Comparison of ENCODE assay signal across 10 cellular contexts in the genomic region with DNA sequence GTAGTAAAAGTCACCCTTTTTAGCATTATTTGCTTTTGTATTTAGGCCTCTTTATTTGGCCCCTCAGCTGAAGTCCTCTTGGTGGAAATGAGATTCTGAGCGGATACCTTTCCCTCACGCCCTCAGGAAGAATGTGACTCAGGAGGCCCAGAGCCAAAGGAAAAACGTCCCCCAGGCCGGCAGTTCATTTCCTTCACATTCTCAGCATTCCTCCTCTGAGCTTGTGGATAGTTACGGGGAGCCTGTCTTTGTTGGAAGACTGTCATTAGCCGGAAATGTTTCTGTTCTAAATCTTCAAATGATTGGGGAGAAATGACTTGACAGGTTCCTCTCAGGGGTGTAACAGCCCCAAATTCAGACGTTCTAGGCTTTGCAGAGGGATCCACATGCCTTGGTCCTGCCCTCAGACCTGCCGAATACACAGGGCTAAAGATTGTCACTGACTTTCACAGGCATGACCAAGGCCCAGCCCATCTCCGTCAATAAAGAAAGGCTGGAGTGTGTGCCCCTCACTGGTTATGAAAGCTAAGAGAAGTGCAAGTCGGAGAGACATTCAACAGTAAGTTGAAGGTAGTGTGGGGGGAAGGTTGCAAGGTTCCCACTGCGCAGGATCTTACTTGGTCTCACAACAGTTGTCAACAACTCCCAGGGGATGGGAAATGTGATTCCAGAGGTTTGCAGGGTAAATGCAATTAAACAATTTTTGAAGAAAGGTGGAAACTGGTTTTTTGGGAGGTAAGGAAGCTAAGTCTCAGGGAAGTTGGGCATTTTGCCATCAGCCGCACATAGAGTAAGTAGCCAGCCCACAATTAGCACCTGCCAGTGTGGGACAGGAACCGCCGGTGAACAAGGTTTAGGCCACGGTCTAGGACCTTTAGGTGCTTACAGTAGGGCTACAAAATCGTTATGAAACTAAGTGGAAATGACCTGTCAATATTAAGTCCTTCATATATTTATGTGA. TPM values are rescaled to one million over a fixed set of nuclear protein-coding genes. Genes with fewer than 3 reads are reported as not detected.
DNase-seq lines count a peak whose midpoint lies in the region; FAIRE-seq and TF ChIP-seq lines count a peak whose summit lies in the region.
"Had no signal": no experiment of that assay in that cellular context is flagged by ENCODE, and none has a peak within 500 bp of the region (broad histone marks: within the 10 kb centered on the region; RNA-seq: fewer than 3 reads in every experiment).

No MANE protein-coding gene starts in this region.

- H3K9ac ChIP-seq in astrocyte (ENCODE audit: low read length): peak overlapping the region; percentile 50
- H3K9ac ChIP-seq in skeletal muscle satellite cell (ENCODE audit: low read depth, low read length): peak overlapping the region; percentile 29
- H3K9ac ChIP-seq: KMS-11 had no signal

- H3K4me1 ChIP-seq in astrocyte (ENCODE audit: insufficient read depth, low read length): peaks cover 33% of the 10 kb centered on the region
- H3K4me1 ChIP-seq in hepatocyte (ENCODE audit: insufficient read depth): peaks cover 62% of the 10 kb centered on the region
- H3K4me1 ChIP-seq in skeletal muscle satellite cell (ENCODE audit: control insufficient read depth, insufficient read depth, low read length): peaks cover 43% of the 10 kb centered on the region

- H3K4me3 Mint-ChIP-seq in astrocyte (ENCODE audit: unreplicated experiment): peak overlapping the region; percentile 56

- peak overlapping the region; percentile 93 for H3K27ac Mint-ChIP-seq in astrocyte (ENCODE audit: unreplicated experiment)

- H4K20me1 ChIP-seq in astrocyte (ENCODE audit: insufficient read depth, low read length) (no peaks in the 10 kb centered on the region), hepatocyte (ENCODE audit: insufficient read depth, poor library complexity, severe bottlenecking) (no peaks in the 10 kb centered on the region)

- H3K27me3 Mint-ChIP-seq in astrocyte (ENCODE audit: low read depth, unreplicated experiment): peaks cover 2% of the 10 kb centered on the region

- peak; percentile 43 for DNase-seq in HFF-Myc (ENCODE audit: extremely low read depth, low read depth)
- peak; percentile 82 for DNase-seq in astrocyte (ENCODE audit: low read depth)
- peak; percentile 69 for DNase-seq in hepatocyte (ENCODE audit: low spot score)
- DNase-seq in GOT3 (lab: John Stamatoyannopoulos, UW): no peak
- no peak for DNase-seq in MV-4-11 (lab: John Stamatoyannopoulos, UW)
- DNase-seq in activated T-cell treated with anti-CD3 and anti-CD28 coated beads for 4 hours: no peak
- no peak for DNase-seq in GM12892 (ENCODE audit: insufficient read length)
- DNase-seq: stimulated activated CD4-positive, alpha-beta T cell treated with anti-CD3 and anti-CD28 coated beads, Interleukin-4, amount 100 ng/mL, for 4 hours had no signal

- peak overlapping the region; percentile 78 for H3K4me2 ChIP-seq in astrocyte (ENCODE audit: low read length)
- peak overlapping the region; percentile 60 for H3K4me2 ChIP-seq in hepatocyte
- peak overlapping the region; percentile 35 for H3K4me2 ChIP-seq in skeletal muscle satellite cell (ENCODE audit: low read length)
- H3K4me2 ChIP-seq: KMS-11 had no signal

- no peak for TF ChIP-seq POLR2A in GM12892 (IDR thresholded peaks at IDR 0.05; ENCODE audit: low read depth, low read length)

- peaks cover 6% of the 10 kb centered on the region for H3K36me3 Mint-ChIP-seq in astrocyte (ENCODE audit: low read depth, unreplicated experiment)

- H3K79me2 ChIP-seq in astrocyte (ENCODE audit: insufficient read depth, low read length) (no peaks in the 10 kb centered on the region), hepatocyte (no peaks in the 10 kb centered on the region)

- no peaks in the 10 kb centered on the region for H3K27me3 ChIP-seq in astrocyte (ENCODE audit: insufficient read depth, low read length)
- H3K27me3 ChIP-seq in hepatocyte: no peaks in the 10 kb centered on the region
- H3K27me3 ChIP-seq in skeletal muscle satellite cell (ENCODE audit: control insufficient read depth, insufficient read depth, low read length): no peaks in the 10 kb centered on the region

- peaks cover 51% of the 10 kb centered on the region for H3K4me1 Mint-ChIP-seq in astrocyte (ENCODE audit: low read depth, unreplicated experiment)

- H3K4me3 ChIP-seq in HFF-Myc (replicated peaks; ENCODE audit: low read depth, low read length): no peak overlapping the region
- H3K4me3 ChIP-seq in astrocyte (ENCODE audit: insufficient read depth, low read depth, low read length): peak overlapping the region; percentile 22
- no peak overlapping the region for H3K4me3 ChIP-seq in hepatocyte
- H3K4me3 ChIP-seq in skeletal muscle satellite cell (ENCODE audit: low read length): no peak overlapping the region

- TF ChIP-seq CTCF in HFF-Myc (IDR thresholded peaks at IDR 0.05; ENCODE audit: low read depth, low read length, missing control alignments): no peak
- TF ChIP-seq CTCF in astrocyte (IDR thresholded peaks at IDR 0.05; ENCODE audit: insufficient read depth, low read depth, low read length): no peak
- no peak for TF ChIP-seq CTCF in hepatocyte (IDR thresholded peaks at IDR 0.05; ENCODE audit: poor library complexity)

- H3K9me3 Mint-ChIP-seq in astrocyte (ENCODE audit: unreplicated experiment): no peaks in the 10 kb centered on the region

- WGBS in hepatocyte (ENCODE audit: low lambda C conversion rate, missing lambda C conversion rate): 46% methylated on average over 16 of the region's 16 CpGs

- no peaks in the 10 kb centered on the region for H3K9me3 ChIP-seq in astrocyte (ENCODE audit: insufficient read depth, low read depth, low read length)
- H3K9me3 ChIP-seq in hepatocyte (ENCODE audit: low read depth): no peaks in the 10 kb centered on the region
- no peaks in the 10 kb centered on the region for H3K9me3 ChIP-seq in skeletal muscle satellite cell (replicated peaks; ENCODE audit: low read length)

- peak overlapping the region; percentile 73 for H3K27ac ChIP-seq in astrocyte (ENCODE audit: low read depth, low read length)
- H3K27ac ChIP-seq in hepatocyte: peak overlapping the region; percentile 97
- H3K27ac ChIP-seq: KMS-11 had no signal

- H3K9me2 ChIP-seq in hepatocyte (replicated peaks; ENCODE audit: insufficient read depth): no peaks in the 10 kb centered on the region

- FAIRE-seq in astrocyte (lab: Jason Lieb, UNC) (no peak), GM12892 (lab: Jason Lieb, UNC) (no peak)

- H3K36me3 ChIP-seq in astrocyte (ENCODE audit: insufficient read depth, low read length) (no peaks in the 10 kb centered on the region), hepatocyte (replicated peaks; ENCODE audit: insufficient read depth, low read depth) (no peaks in the 10 kb centered on the region), skeletal muscle satellite cell (ENCODE audit: insufficient read depth, low read length) (no peaks in the 10 kb centered on the region)

- H2AFZ ChIP-seq in astrocyte (ENCODE audit: low read depth, low read length) (peak overlapping the region; percentile 50), hepatocyte (peak overlapping the region; percentile 32)

RNA-seq across cellular contexts. Expression of gene MYZAP, which starts 39.7 kb away (rescaled TPM):
- 0.41 TPM in 1 of 2 replicates, not detected in the other for total RNA-seq in astrocyte
- 15.5 and 20.3 TPM in 2 replicates for total RNA-seq in hepatocyte
- 12.0 and 17.0 TPM in 2 replicates for polyA plus RNA-seq in hepatocyte
- total RNA-seq in skeletal muscle satellite cell (2012; rRNA removed): not detected in 2 replicates
- polyA plus RNA-seq in GM12892 (2012; ENCODE audit: missing spikeins): not detected

Comparison
In these comparisons a context has a peak if more than half of its experiments do, and no peak if none do; other contexts are left out.
1. DNase-seq: peak in HFF-Myc (single experiment), astrocyte (single experiment) and hepatocyte (single experiment); none in GOT3 (single experiment), MV-4-11 (single experiment), activated T-cell treated with anti-CD3 and anti-CD28 coated beads for 4 hours (single experiment) and GM12892 (single experiment).
2. RNA of gene MYZAP, which starts 39.7 kb away (total RNA-seq): 15.5 to 20.3 TPM in hepatocyte; 0.41 TPM in astrocyte; every median in the first group is over 10 times any median in the second.
3. Peak in every context shown above with its lines, with median percentiles within 50 percentile points of each other: H3K4me2 ChIP-seq.